In genomic region chr4:38856046-38856445, GRCh38 we compare ENCODE assay signal across 8 cellular contexts. TPM values are rescaled to one million over a fixed set of nuclear protein-coding genes. Genes with fewer than 3 reads are reported as not detected.
DNase-seq lines count a peak whose midpoint lies in the region; ATAC-seq, FAIRE-seq and TF ChIP-seq lines count a peak whose summit lies in the region.

No MANE protein-coding gene starts in this region.

- H3K36me3 ChIP-seq in effector memory CD4-positive, alpha-beta T cell (ENCODE audit: control insufficient read depth, insufficient read depth, low read length): no peaks in the 10 kb centered on the region
- H3K36me3 ChIP-seq in skeletal muscle satellite cell (ENCODE audit: insufficient read depth, low read length): no peaks in the 10 kb centered on the region

- peak; percentile 16 for ATAC-seq in GM19324 (IDR thresholded peaks at IDR 0.05; ENCODE audit: low FRiP score, unreplicated experiment)
- no peak for ATAC-seq in HG03159 (IDR thresholded peaks at IDR 0.05; ENCODE audit: unreplicated experiment)

- peaks cover 7% of the 10 kb centered on the region for H3K4me1 ChIP-seq in effector memory CD4-positive, alpha-beta T cell (ENCODE audit: control insufficient read depth, insufficient read depth, low read length, poor library complexity, severe bottlenecking)
- peaks cover 22% of the 10 kb centered on the region for H3K4me1 ChIP-seq in skeletal muscle satellite cell (ENCODE audit: control insufficient read depth, insufficient read depth, low read length)

- no peaks in the 10 kb centered on the region for H3K27me3 ChIP-seq in effector memory CD4-positive, alpha-beta T cell (replicated peaks; ENCODE audit: control insufficient read depth, insufficient read depth, low read length, poor library complexity, severe bottlenecking)
- H3K27me3 ChIP-seq in skeletal muscle satellite cell (ENCODE audit: control insufficient read depth, insufficient read depth, low read length): no peaks in the 10 kb centered on the region

- peak overlapping the region; percentile 77 for H3K4me2 ChIP-seq in skeletal muscle satellite cell (ENCODE audit: low read length)

- no peak for TF ChIP-seq CTCF in GM20000 (IDR thresholded peaks at IDR 0.05; ENCODE audit: extremely low read depth, missing control alignments)

- FAIRE-seq in urothelium cell line (lab: Jason Lieb, UNC): no peak

- H3K9ac ChIP-seq in skeletal muscle satellite cell (ENCODE audit: low read depth, low read length): peak overlapping the region; percentile 55

- peak overlapping the region; percentile 22 for H3K4me3 ChIP-seq in effector memory CD4-positive, alpha-beta T cell (ENCODE audit: insufficient read depth, low read depth, low read length, poor library complexity, severe bottlenecking)
- peak overlapping the region; percentile 58 for H3K4me3 ChIP-seq in skeletal muscle satellite cell (ENCODE audit: low read length)

- peak; percentile 50 for DNase-seq in NOMO-1 treated with DMSO at 0.1 percent for 48 hours (lab: John Stamatoyannopoulos, UW; ENCODE audit: unreplicated experiment)
- no peak for DNase-seq in effector memory CD4-positive, alpha-beta T cell
- DNase-seq in NCI-H82 (lab: John Stamatoyannopoulos, UW): no peak
- no peak for DNase-seq in GM20000 (ENCODE audit: low spot score)
- no peak for DNase-seq in urothelium cell line (ENCODE audit: low spot score)

- H3K27ac ChIP-seq in effector memory CD4-positive, alpha-beta T cell (ENCODE audit: insufficient read depth, low read length, poor library complexity, severe bottlenecking): peak overlapping the region; percentile 9

- no peaks in the 10 kb centered on the region for H3K9me3 ChIP-seq in effector memory CD4-positive, alpha-beta T cell (ENCODE audit: control insufficient read depth, low read length)
- H3K9me3 ChIP-seq in skeletal muscle satellite cell (replicated peaks; ENCODE audit: low read length): no peaks in the 10 kb centered on the region

RNA-seq across cellular contexts. Expression of gene TLR6, which starts 0.6 kb away (rescaled TPM):
- total RNA-seq in skeletal muscle satellite cell (2012; rRNA removed): 3.0 and 3.7 TPM in 2 replicates

RNA-seq across cellular contexts. Expression of gene FAM114A1, which starts 11.6 kb away (rescaled TPM):
- total RNA-seq in skeletal muscle satellite cell (2012; rRNA removed): 193 and 212 TPM in 2 replicates

RNA-seq across cellular contexts. Expression of gene TLR1, which starts 51.5 kb away (rescaled TPM):
- 0.66 and 2.0 TPM in 2 replicates for total RNA-seq in skeletal muscle satellite cell (2012; rRNA removed)
